In genomic region chr2:134198006-134198634, GRCh38 we compare ENCODE assay signal across 16 cellular contexts. TPM values are rescaled to one million over a fixed set of nuclear protein-coding genes. Genes with fewer than 3 reads are reported as not detected.
A peak's percentile ranks its signal among the peaks of the same experiment; 100 is the strongest.
DNase-seq lines count a peak whose midpoint lies in the region; ATAC-seq and TF ChIP-seq lines count a peak whose summit lies in the region.
"Had no signal": no experiment of that assay in that cellular context is flagged by ENCODE, and none has a peak within 500 bp of the region (broad histone marks: within the 10 kb centered on the region; RNA-seq: fewer than 3 reads in every experiment).

No MANE protein-coding gene starts in this region.

- no peak overlapping the region for H2AFZ ChIP-seq in MM.1S (ENCODE audit: low read length)

- BruUV-seq in MCF 10A (replicated peaks; lab: Mats Ljungman, UMichigan): no TSS peak

- WGBS in right cardiac atrium: 42% methylated on average over 1 of the region's 1 CpG

- peak in 1 of 3 donors; percentile 26 for DNase-seq in CD4-positive, CD25-positive, alpha-beta regulatory T cell
- no peak for DNase-seq in MM.1S
- no peak for DNase-seq in right cardiac atrium
- no peak for DNase-seq in MCF 10A (ENCODE audit: unreplicated experiment)
- no peak for DNase-seq in posterior cingulate gyrus
- DNase-seq: activated effector memory CD4-positive, alpha-beta T cell treated with Interleukin-2 at 50 U/mL for 16 hours; caudate nucleus; COR-L47; NCI-H187; NCI-H774; SIG-M5; substantia nigra had no signal

- no peaks in the 10 kb centered on the region for H3K9me2 ChIP-seq in MM.1S (replicated peaks; ENCODE audit: insufficient read depth, low read length)

- H3K36me3 ChIP-seq in CD4-positive, CD25-positive, alpha-beta regulatory T cell (ENCODE audit: control insufficient read depth, insufficient read depth, low read length): no peaks in the 10 kb centered on the region
- no peaks in the 10 kb centered on the region for H3K36me3 ChIP-seq in MM.1S (replicated peaks; ENCODE audit: insufficient read depth, low read length)
- H3K36me3 ChIP-seq: HAP-1 had no signal

- CTCF ChIA-PET in MCF 10A (lab: Yijun Ruan, JAX): interaction anchor here (1.2 to 4.1 kb wide), 6 partner anchors 8 to 78 kb away, joined by 3 to 24 read pairs (median 4); no protein-coding TSS in a partner anchor

- H4K20me1 ChIP-seq in MM.1S (ENCODE audit: insufficient read depth, low read length): no peaks in the 10 kb centered on the region

- intact Hi-C loops in right cardiac atrium (cut with DNase I) (no loop called here), MCF 10A (cut with micrococcal nuclease) (no loop called here), posterior cingulate gyrus (cut with DNase I) (no loop called here)

- H3K4me1 Mint-ChIP-seq in CD4-positive, CD25-positive, alpha-beta regulatory T cell: peaks cover 32 to 83% (median 64%) of the 10 kb centered on the region in 4 donors
- peaks cover 17% of the 10 kb centered on the region for H3K4me1 Mint-ChIP-seq in MCF 10A (ENCODE audit: insufficient read depth, unreplicated experiment)

- H3K9me3 ChIP-seq in CD4-positive, CD25-positive, alpha-beta regulatory T cell (ENCODE audit: control insufficient read depth in 2 of 2, low read length in 2 of 2): no peaks in the 10 kb centered on the region
- H3K9me3 ChIP-seq in MM.1S (replicated peaks; ENCODE audit: insufficient read depth, low read length) (no peaks in the 10 kb centered on the region), right cardiac atrium (ENCODE audit: control insufficient read depth, low read length) (no peaks in the 10 kb centered on the region)
- H3K9me3 ChIP-seq: HAP-1 had no signal

- peak overlapping the region; percentile 70 to 83 (median 76) for H3K27ac Mint-ChIP-seq in CD4-positive, CD25-positive, alpha-beta regulatory T cell
- no peak overlapping the region for H3K27ac Mint-ChIP-seq in MCF 10A (ENCODE audit: low read depth, unreplicated experiment)

- peaks cover 7% of the 10 kb centered on the region for H3K36me3 Mint-ChIP-seq in CD4-positive, CD25-positive, alpha-beta regulatory T cell
- no peaks in the 10 kb centered on the region for H3K36me3 Mint-ChIP-seq in MCF 10A (ENCODE audit: insufficient read depth, unreplicated experiment)

- no peaks in the 10 kb centered on the region for H3K27me3 Mint-ChIP-seq in CD4-positive, CD25-positive, alpha-beta regulatory T cell
- H3K27me3 Mint-ChIP-seq in MCF 10A (ENCODE audit: insufficient read depth, unreplicated experiment): no peaks in the 10 kb centered on the region

- peaks cover 43% of the 10 kb centered on the region for H3K4me1 ChIP-seq in CD4-positive, CD25-positive, alpha-beta regulatory T cell (ENCODE audit: control insufficient read depth, insufficient read depth, low read length, poor library complexity, severe bottlenecking)
- H3K4me1 ChIP-seq in MM.1S (ENCODE audit: low read length) (peaks cover 20% of the 10 kb centered on the region), right cardiac atrium (ENCODE audit: control insufficient read depth, insufficient read depth, low read length) (peaks cover 15% of the 10 kb centered on the region)

- TF ChIP-seq CTCF in MM.1S (IDR thresholded peaks at IDR 0.05; ENCODE audit: low read length) (no peak), MCF 10A (IDR thresholded peaks at IDR 0.05; ENCODE audit: unreplicated experiment) (no peak)

- peaks cover 0 to 2% (median 0%) of the 10 kb centered on the region in 7 donors for H3K9me3 Mint-ChIP-seq in CD4-positive, CD25-positive, alpha-beta regulatory T cell
- no peaks in the 10 kb centered on the region for H3K9me3 Mint-ChIP-seq in MCF 10A (ENCODE audit: unreplicated experiment)

- peaks cover 99% of the 10 kb centered on the region for H3K79me2 ChIP-seq in MM.1S (ENCODE audit: low read length)

- no peak overlapping the region for H3K9ac ChIP-seq in MM.1S (ENCODE audit: low read length)

- peak overlapping the region; percentile 67 for H3K4me3 ChIP-seq in CD4-positive, CD25-positive, alpha-beta regulatory T cell (ENCODE audit: low read depth, low read length)
- H3K4me3 ChIP-seq in MM.1S (ENCODE audit: low read length) (no peak overlapping the region), right cardiac atrium (ENCODE audit: low read length) (no peak overlapping the region)
- H3K4me3 ChIP-seq: HAP-1 had no signal

- peaks cover 2% of the 10 kb centered on the region; the same call in 1 of the 2 replicates for H3F3A ChIP-seq in MM.1S (ENCODE audit: insufficient read depth, low read length)

- no peak overlapping the region for H3K4me2 ChIP-seq in MM.1S (ENCODE audit: low read depth, low read length)

- no peaks in the 10 kb centered on the region for H3K27me3 ChIP-seq in CD4-positive, CD25-positive, alpha-beta regulatory T cell (ENCODE audit: control insufficient read depth, insufficient read depth, low read length)
- no peaks in the 10 kb centered on the region for H3K27me3 ChIP-seq in MM.1S (replicated peaks; ENCODE audit: insufficient read depth, low read length)
- no peaks in the 10 kb centered on the region for H3K27me3 ChIP-seq in right cardiac atrium (ENCODE audit: control insufficient read depth, insufficient read depth)

- H3K27ac ChIP-seq in CD4-positive, CD25-positive, alpha-beta regulatory T cell (ENCODE audit: insufficient read depth, low read length, poor library complexity, severe bottlenecking): no peak overlapping the region
- peak overlapping the region; percentile 9; the same call in 1 of the 2 replicates for H3K27ac ChIP-seq in MM.1S (ENCODE audit: low read length)
- H3K27ac ChIP-seq in right cardiac atrium (ENCODE audit: low read length): peak overlapping the region; percentile 54
- H3K27ac ChIP-seq: epithelial cell of prostate had no signal

- POLR2A ChIA-PET in MCF 10A (lab: Yijun Ruan, JAX): interaction anchor here (0.7 to 1.2 kb wide), 4 partner anchors 9 to 79 kb away, joined by 3 to 5 read pairs (median 3); no protein-coding TSS in a partner anchor

- no peak for ATAC-seq in CD4-positive, CD25-positive, alpha-beta regulatory T cell (ENCODE audit: low read depth in 2 of 2)
- peak; percentile 63 for ATAC-seq in GM18511 (IDR thresholded peaks at IDR 0.05; ENCODE audit: unreplicated experiment)
- peak; percentile 18 to 20 for ATAC-seq in right cardiac atrium
- ATAC-seq in HG03159 (IDR thresholded peaks at IDR 0.05; ENCODE audit: unreplicated experiment): no peak

- peak overlapping the region; percentile 2 to 78 (median 55) for H3K4me3 Mint-ChIP-seq in CD4-positive, CD25-positive, alpha-beta regulatory T cell
- no peak overlapping the region for H3K4me3 Mint-ChIP-seq in MCF 10A (ENCODE audit: unreplicated experiment)

RNA-seq across cellular contexts. Expression of gene MGAT5, which starts 55.8 kb away (rescaled TPM):
- total RNA-seq in CD4-positive, CD25-positive, alpha-beta regulatory T cell: 68.8 TPM
- 1 to 10 TPM; 3.6 to 7.2 (median 6.3) TPM for polyA plus RNA-seq in CD4-positive, CD25-positive, alpha-beta regulatory T cell
- 100 to 1,000 TPM; 112 to 156 (median 134) TPM for total RNA-seq in right cardiac atrium
- 29.0 TPM for polyA plus RNA-seq in right cardiac atrium
- total RNA-seq in MCF 10A (2022): 22.2 and 32.3 TPM in 2 replicates

Comparison
In these comparisons a context has a peak if more than half of its experiments do, and no peak if none do; other contexts are left out.
1. ATAC-seq: peak in GM18511 (single experiment) and right cardiac atrium (2 of 2); none in CD4-positive, CD25-positive, alpha-beta regulatory T cell (0 of 2) and HG03159 (single experiment).